Comparison of ENCODE assay signal across 25 cellular contexts in genomic region chr9:134333874-134334581, GRCh38. TPM values are rescaled to one million over a fixed set of nuclear protein-coding genes. Genes with fewer than 3 reads are reported as not detected.
A peak's percentile ranks its signal among the peaks of the same experiment; 100 is the strongest.
DNase-seq lines count a peak whose midpoint lies in the region; ATAC-seq, FAIRE-seq and TF ChIP-seq lines count a peak whose summit lies in the region.
"Had no signal": no experiment of that assay in that cellular context is flagged by ENCODE, and none has a peak within 500 bp of the region (broad histone marks: within the 10 kb centered on the region; RNA-seq: fewer than 3 reads in every experiment).

No MANE protein-coding gene starts in this region.

- no peaks in the 10 kb centered on the region for H3K9me3 Mint-ChIP-seq in HFFc6
- H3K9me3 Mint-ChIP-seq: activated naive CD8-positive, alpha-beta T cell treated with anti-CD3 and anti-CD28 coated beads, Interleukin-2, amount 50 U/mL, for 24 hours; natural killer cell; stimulated activated naive CD8-positive, alpha-beta T cell treated with anti-CD3 and anti-CD28 coated beads, Interleukin-15, amount 100 ng/mL, for 72 hours had no signal

- intact Hi-C loops in left ventricle myocardium inferior (cut with micrococcal nuclease) (no loop called here), psoas muscle (cut with DNase I) (loop anchor here in 1 of 2 donors (5.0 kb wide), 3 partner anchors 33 to 98 kb away; no protein-coding TSS in a partner anchor)

- H3K4me1 Mint-ChIP-seq in HFFc6 (ENCODE audit: low read depth) = peaks cover 29% of the 10 kb centered on the region
- H3K4me1 Mint-ChIP-seq: activated naive CD8-positive, alpha-beta T cell treated with anti-CD3 and anti-CD28 coated beads, Interleukin-2, amount 50 U/mL, for 24 hours had no signal

- no peaks in the 10 kb centered on the region for H3K27me3 Mint-ChIP-seq in HFFc6 (ENCODE audit: insufficient read depth)
- H3K27me3 Mint-ChIP-seq: stimulated activated naive CD8-positive, alpha-beta T cell treated with anti-CD3 and anti-CD28 coated beads, Interleukin-15, amount 100 ng/mL, for 72 hours had no signal

- CTCF ChIA-PET in A549 (lab: Yijun Ruan, JAX) = interaction anchor here (0.8 to 2.6 kb wide), 6 partner anchors 10 to 163 kb away, joined by 3 to 10 read pairs (median 6); no protein-coding TSS in a partner anchor

- no peak overlapping the region for H3K27ac Mint-ChIP-seq in HFFc6
- H3K27ac Mint-ChIP-seq: activated naive CD8-positive, alpha-beta T cell treated with anti-CD3 and anti-CD28 coated beads, Interleukin-2, amount 50 U/mL, for 24 hours had no signal

- no peak overlapping the region for H3K4me3 Mint-ChIP-seq in HFFc6
- H3K4me3 Mint-ChIP-seq: activated naive CD8-positive, alpha-beta T cell treated with anti-CD3 and anti-CD28 coated beads, Interleukin-2, amount 50 U/mL, for 24 hours; natural killer cell; stimulated activated naive CD8-positive, alpha-beta T cell treated with anti-CD3 and anti-CD28 coated beads, Interleukin-15, amount 100 ng/mL, for 72 hours had no signal

- H3K27me3 ChIP-seq in Peyer's patch = no peaks in the 10 kb centered on the region
- no peaks in the 10 kb centered on the region for H3K27me3 ChIP-seq in left ventricle myocardium inferior (ENCODE audit: low read depth)
- H3K27me3 ChIP-seq in psoas muscle (ENCODE audit: insufficient read depth in 3 of 3, low read length in 2 of 3) = no peaks in the 10 kb centered on the region
- H3K27me3 ChIP-seq: breast epithelium had no signal

- H3K9me3 ChIP-seq in A549 = no peaks in the 10 kb centered on the region
- no peaks in the 10 kb centered on the region for H3K9me3 ChIP-seq in Peyer's patch
- H3K9me3 ChIP-seq in left ventricle myocardium inferior (replicated peaks) = no peaks in the 10 kb centered on the region
- H3K9me3 ChIP-seq in psoas muscle = no peaks in the 10 kb centered on the region
- H3K9me3 ChIP-seq: breast epithelium had no signal

- no peak for TF ChIP-seq RAD21 in A549 (conservative IDR thresholded peaks at IDR 0.05 in 1 of 2, IDR thresholded peaks at IDR 0.05 in 1 of 2)

- POLR2A ChIA-PET in A549 (lab: Yijun Ruan, JAX) = no interaction called here

- H3K36me3 ChIP-seq in Peyer's patch (no peaks in the 10 kb centered on the region), left ventricle myocardium inferior (no peaks in the 10 kb centered on the region), psoas muscle (ENCODE audit: insufficient read depth in 1 of 2, low read depth in 1 of 2) (no peaks in the 10 kb centered on the region)
- H3K36me3 ChIP-seq: breast epithelium had no signal

- no peak for FAIRE-seq in A549 (lab: Jason Lieb, UNC)
- FAIRE-seq: D721Med, GM18507, islet of Langerhans, urothelium cell line had no signal

- no peak for DNase-seq in A549 (ENCODE audit: low read depth in 1 of 2, low spot score in 1 of 2)
- DNase-seq in Peyer's patch = no peak
- no peak for DNase-seq in left ventricle myocardium inferior
- DNase-seq in psoas muscle = peak; percentile 18 to 49
- DNase-seq in activated CD4-positive, alpha-beta T cell treated with anti-CD3 and anti-CD28 coated beads for 4 hours = no peak
- no peak for DNase-seq in HFFc6
- no peak for DNase-seq in D341Med (ENCODE audit: low spot score)
- DNase-seq: activated CD4-positive, alpha-beta T cell treated with anti-CD3 and anti-CD28 coated beads, Interleukin-2, amount 50 U/mL, for 1 hour; activated effector memory CD4-positive, alpha-beta T cell treated with anti-CD3 and anti-CD28 coated beads, Interleukin-2, amount 50 U/mL, for 16 hours; activated naive CD8-positive, alpha-beta T cell treated with anti-CD3 and anti-CD28 coated beads, Interleukin-2, amount 50 U/mL, for 24 hours; C1 segment of cervical spinal cord; hypothalamus; natural killer cell; NCI-H146; NCI-H2171 treated with DMSO at 0.1 percent for 48 hours; NCI-H526 treated with DMSO at 0.1 percent for 48 hours; SHP77 treated with DMSO at 0.1 percent for 48 hours; stimulated activated CD4-positive, alpha-beta T cell treated with anti-CD3 and anti-CD28 coated beads, Interleukin-4, amount 100 ng/mL, for 4 hours; stimulated activated naive CD8-positive, alpha-beta T cell treated with anti-CD3 and anti-CD28 coated beads, Interleukin-15, amount 100 ng/mL, for 72 hours had no signal

- no peak for TF ChIP-seq CTCF in A549 (IDR thresholded peaks at IDR 0.05)
- TF ChIP-seq CTCF in Peyer's patch (IDR thresholded peaks at IDR 0.05) = no peak
- no peak for TF ChIP-seq CTCF in left ventricle myocardium inferior (IDR thresholded peaks at IDR 0.05; ENCODE audit: borderline replicate concordance)
- TF ChIP-seq CTCF in psoas muscle (IDR thresholded peaks at IDR 0.05) = no peak
- TF ChIP-seq CTCF in HFFc6 (IDR thresholded peaks at IDR 0.05) = no peak

- no peak overlapping the region for H3K4me3 ChIP-seq in A549
- peak overlapping the region in 2 of 4 donors; percentile 12 to 18 for H3K4me3 ChIP-seq in Peyer's patch
- peak overlapping the region; percentile 31 for H3K4me3 ChIP-seq in left ventricle myocardium inferior
- no peak overlapping the region for H3K4me3 ChIP-seq in psoas muscle

- no peak overlapping the region for H3K4me2 ChIP-seq in A549

- no peak overlapping the region for H3K27ac ChIP-seq in A549
- H3K27ac ChIP-seq in Peyer's patch = peak overlapping the region in 3 of 4 donors; percentile 80 to 98 (median 80)
- H3K27ac ChIP-seq in left ventricle myocardium inferior (replicated peaks) = peak overlapping the region; percentile 93
- peak overlapping the region; percentile 97 for H3K27ac ChIP-seq in psoas muscle

- TF ChIP-seq POLR2A in A549 (IDR thresholded peaks at IDR 0.05; ENCODE audit: low read length) (no peak), Peyer's patch (IDR thresholded peaks at IDR 0.05) (no peak)

- no peak for TF ChIP-seq EP300 in A549 (IDR thresholded peaks at IDR 0.05)

- 92% methylated on average over 13 of the region's 16 CpGs for WGBS in A549 (ENCODE audit: missing lambda C conversion rate)
- 61 to 73% (median 65%) methylated on average over 16 of the region's 16 CpGs for WGBS in psoas muscle, 3 donors

- no peaks in the 10 kb centered on the region for H3K36me3 Mint-ChIP-seq in HFFc6 (ENCODE audit: low read depth)
- H3K36me3 Mint-ChIP-seq: natural killer cell had no signal

- ATAC-seq in A549 (no peak), psoas muscle (no peak), GM19351 (IDR thresholded peaks at IDR 0.05; ENCODE audit: unreplicated experiment) (no peak)
- ATAC-seq: activated naive CD8-positive, alpha-beta T cell treated with anti-CD3 and anti-CD28 coated beads, Interleukin-2, amount 50 U/mL, for 24 hours; natural killer cell; stimulated activated naive CD8-positive, alpha-beta T cell treated with anti-CD3 and anti-CD28 coated beads, Interleukin-15, amount 100 ng/mL, for 72 hours had no signal

- H3K4me1 ChIP-seq in A549 (peaks cover 33% of the 10 kb centered on the region), Peyer's patch (peaks cover 0 to 99% (median 24%) of the 10 kb centered on the region in 4 donors), left ventricle myocardium inferior (peaks cover 100% of the 10 kb centered on the region), psoas muscle (peaks cover 87% of the 10 kb centered on the region)

TF ChIP-seq in A549, 52 proteins besides CTCF, POLR2A, EP300 and RAD21:
- TF ChIP-seq EHMT2 (IDR thresholded peaks at IDR 0.05; ENCODE audit: low read depth) = no peak
- TF ChIP-seq MAFK (IDR thresholded peaks at IDR 0.05; ENCODE audit: partially characterized antibody) = no peak
- TF ChIP-seq REST (IDR thresholded peaks at IDR 0.05) = peak; percentile 55; the same call in 1 of the 2 replicates

RNA-seq across cellular contexts. Expression of gene RXRA, which starts 7.8 kb away (rescaled TPM):
- polyA plus RNA-seq in A549 (2011; rRNA removed) (6.6 and 10.2 TPM in 2 replicates), A549 (2017; fragmentation: RNase III; extraction: RNeasy Plus Mini Kit Qiagen cat#74134 plus additional on column Dnase treatment) (22.0 to 23.9 TPM (median 22.5 TPM) in 3 replicates), psoas muscle (100 to 1,000 TPM in 1 of 3 donors, 10 to 100 TPM in 2; 37.7 to 156 (median 76.4) TPM)
- 16.7 and 21.8 TPM in 2 replicates for polyA plus RNA-seq in A549 (2012; cell fraction: cytosol; rRNA removed)
- 25.5 and 28.7 TPM in 2 replicates for polyA plus RNA-seq in A549 (2012; cell fraction: nucleus; rRNA removed)
- polyA minus RNA-seq in A549 (2011; rRNA and poly(A)+ RNA removed) = 8.2 and 12.5 TPM in 2 replicates
- total RNA-seq in Peyer's patch (10 to 100 TPM; 54.5 to 83.6 (median 65.4) TPM), left ventricle myocardium inferior (57.1 TPM), psoas muscle (100 to 1,000 TPM in 3 of 4 donors, 10 to 100 TPM in 1; 84.3 to 192 (median 147) TPM)
- total RNA-seq in HFFc6 (2021; fragmentation: NEBNext Ultra II Directional; extraction: Animal tissue kit (Norgen Biotek cat#: 25700)) = 10 to 100 TPM; 23.2 to 31.9 (median 28.0) TPM

Comparison
In these comparisons a context has a peak if more than half of its experiments do, and no peak if none do; other contexts are left out.
1. DNase-seq: peak in psoas muscle (2 of 2); none in A549 (0 of 2), Peyer's patch (0 of 3), left ventricle myocardium inferior (single experiment), activated CD4-positive, alpha-beta T cell treated with anti-CD3 and anti-CD28 coated beads for 4 hours (0 of 2), HFFc6 (single experiment) and D341Med (single experiment).
2. H3K27ac ChIP-seq: peak in Peyer's patch (3 of 4), left ventricle myocardium inferior (single experiment) and psoas muscle (single experiment); none in A549 (0 of 2).